8 cellular contexts compared by ENCODE assay signal in genomic region chr9:112332674-112332976, GRCh38. TPM values are rescaled to one million over a fixed set of nuclear protein-coding genes. Genes with fewer than 3 reads are reported as not detected.
DNase-seq lines count a peak whose midpoint lies in the region; ATAC-seq and TF ChIP-seq lines count a peak whose summit lies in the region.

No MANE protein-coding gene starts in this region.

- H3K4me3 Mint-ChIP-seq in CD14-positive monocyte, result peak overlapping the region; percentile 88 to 92
- H3K4me3 Mint-ChIP-seq in nephron progenitor cell, result peak overlapping the region; percentile 97

- TF ChIP-seq CTCF in CD14-positive monocyte (IDR thresholded peaks at IDR 0.05), result peak; percentile 20
- TF ChIP-seq CTCF in nephron progenitor cell (IDR thresholded peaks at IDR 0.05), result no peak

- ATAC-seq in GM21526 (IDR thresholded peaks at IDR 0.05; ENCODE audit: low FRiP score, unreplicated experiment), result no peak
- ATAC-seq in HG02870 (IDR thresholded peaks at IDR 0.05; ENCODE audit: unreplicated experiment), result no peak

- H3K36me3 Mint-ChIP-seq in CD14-positive monocyte (no peaks in the 10 kb centered on the region), nephron progenitor cell (ENCODE audit: low read depth) (peaks cover 9% of the 10 kb centered on the region)

- H3K9me3 Mint-ChIP-seq in CD14-positive monocyte, result peaks cover 0 to 2% (median 0%) of the 10 kb centered on the region in 7 donors
- peaks cover 4% of the 10 kb centered on the region for H3K9me3 Mint-ChIP-seq in nephron progenitor cell

- intact Hi-C loops in CD14-positive monocyte (cut with micrococcal nuclease), result loop anchor here in 1 of 2 donors (5.0 kb wide), 3 partner anchors 45 to 435 kb away; partner anchors contain the start of gene UGCG

- H3K27me3 Mint-ChIP-seq in CD14-positive monocyte (ENCODE audit: low read depth in 3 of 3), result peaks cover 0 to 3% (median 0%) of the 10 kb centered on the region in 3 donors
- H3K27me3 Mint-ChIP-seq in nephron progenitor cell (ENCODE audit: low read depth, poor library complexity), result peaks cover 4% of the 10 kb centered on the region

- no peak for DNase-seq in CD14-positive monocyte (ENCODE audit: low spot score)
- DNase-seq in Kasumi-1 (lab: John Stamatoyannopoulos, UW), result peak; percentile 50 to 60
- DNase-seq in dedifferentiated amniotic fluid mesenchymal stem cell (ENCODE audit: extremely low spot score), result peak; percentile 30
- no peak for DNase-seq in nephron progenitor cell
- DNase-seq in NCI-H446 treated with DMSO at 0.1 percent for 48 hours (lab: John Stamatoyannopoulos, UW), result no peak
- no peak for DNase-seq in activated gamma-delta T cell treated with Interleukin-2 at 50 U/mL for 16 hours

- H3K4me1 Mint-ChIP-seq in CD14-positive monocyte (peaks cover 39% of the 10 kb centered on the region), nephron progenitor cell (peaks cover 34% of the 10 kb centered on the region)

- peak overlapping the region; percentile 84 to 96 (median 93) for H3K27ac Mint-ChIP-seq in CD14-positive monocyte
- peak overlapping the region; percentile 91 for H3K27ac Mint-ChIP-seq in nephron progenitor cell

RNA-seq across cellular contexts. Expression of gene PTBP3, which starts 0.8 kb away (rescaled TPM):
- 10 to 100 TPM; 51.4 to 68.3 TPM for polyA plus RNA-seq in CD14-positive monocyte

RNA-seq across cellular contexts. Expression of gene HSDL2, which starts 47.3 kb away (rescaled TPM):
- 10 to 100 TPM; 26.9 to 34.8 TPM for polyA plus RNA-seq in CD14-positive monocyte

Comparison
In these comparisons a context has a peak if more than half of its experiments do, and no peak if none do; other contexts are left out.
1. DNase-seq: peak in Kasumi-1 (2 of 2) and dedifferentiated amniotic fluid mesenchymal stem cell (single experiment); none in CD14-positive monocyte (single experiment), nephron progenitor cell (single experiment), NCI-H446 treated with DMSO at 0.1 percent for 48 hours (single experiment) and activated gamma-delta T cell treated with Interleukin-2 at 50 U/mL for 16 hours (single experiment).